Comparison of ENCODE assay signal across 8 cellular contexts in the genomic region with DNA sequence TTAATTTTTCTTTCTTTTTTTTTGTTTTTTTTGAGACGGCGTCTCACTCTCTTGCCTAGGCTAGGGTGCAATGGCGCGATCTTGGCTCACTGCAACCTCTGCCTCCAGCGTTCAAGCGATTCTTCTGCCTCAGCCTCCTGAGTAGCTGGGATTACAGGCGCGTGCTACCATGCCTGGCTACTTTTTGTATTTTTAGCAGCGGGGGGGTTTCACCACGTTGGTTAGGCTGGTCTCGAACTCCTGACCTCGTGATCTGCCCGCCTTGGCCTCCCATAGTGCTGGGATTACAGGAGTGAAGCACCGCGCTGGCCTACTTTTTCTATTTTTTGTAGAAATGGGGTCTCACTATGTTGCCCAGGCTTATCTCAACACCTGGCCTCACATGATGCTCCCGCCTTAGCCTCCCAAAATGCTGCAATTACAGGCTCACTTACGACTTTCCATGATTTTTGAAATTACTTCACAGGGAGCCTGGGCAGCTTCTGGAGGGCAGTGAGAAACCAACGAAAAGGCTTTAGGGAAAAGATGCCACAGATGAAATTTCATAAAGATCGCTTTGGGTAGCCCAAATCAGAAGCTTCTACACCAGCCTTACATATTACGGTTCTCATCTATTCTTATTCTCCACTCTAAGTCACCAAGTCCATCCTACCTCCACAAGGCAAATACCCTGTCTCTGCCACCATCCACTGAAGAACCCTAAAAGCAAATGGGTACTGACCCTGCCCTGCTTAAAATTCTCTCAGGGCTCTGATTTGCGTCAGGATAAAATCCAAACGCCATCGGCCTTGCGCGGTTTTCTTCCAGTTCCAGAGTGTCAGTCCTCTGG. TPM values are rescaled to one million over a fixed set of nuclear protein-coding genes. Genes with fewer than 3 reads are reported as not detected.
DNase-seq lines count a peak whose midpoint lies in the region; ATAC-seq and TF ChIP-seq lines count a peak whose summit lies in the region.

No MANE protein-coding gene starts in this region.

- ATAC-seq in HG02938 (IDR thresholded peaks at IDR 0.05; ENCODE audit: unreplicated experiment) (peak; percentile 2), HG02884 (IDR thresholded peaks at IDR 0.05; ENCODE audit: unreplicated experiment) (no peak)

- no peak for TF ChIP-seq CTCF in AG10803 (conservative IDR thresholded peaks at IDR 0.05; ENCODE audit: low read length)

- peak overlapping the region; percentile 95 for H3K4me3 ChIP-seq in AG10803 (ENCODE audit: low read length)
- H3K4me3 ChIP-seq in adipocyte (ENCODE audit: low read length) = peak overlapping the region; percentile 94
- H3K4me3 ChIP-seq in iPS-20b (ENCODE audit: low read length) = peak overlapping the region; percentile 90

- H3K9me3 ChIP-seq in adipocyte (ENCODE audit: control insufficient read depth, low read length) (no peaks in the 10 kb centered on the region), iPS-20b (ENCODE audit: insufficient read depth, low read depth, low read length) (no peaks in the 10 kb centered on the region)

- H3K27me3 ChIP-seq in adipocyte (replicated peaks; ENCODE audit: control insufficient read depth, insufficient read depth, low read length) (no peaks in the 10 kb centered on the region), iPS-20b (ENCODE audit: insufficient read depth, low read length) (no peaks in the 10 kb centered on the region)

- H3K27ac ChIP-seq in iPS-20b (ENCODE audit: low read length) (peak overlapping the region; percentile 79), substantia nigra (ENCODE audit: low read depth, low read length, poor library complexity, severe bottlenecking) (peak overlapping the region; percentile 69)

- DNase-seq in AG10803 (ENCODE audit: low read depth) (no peak), adipocyte (ENCODE audit: low read depth) (no peak), substantia nigra (lab: John Stamatoyannopoulos, UW) (peak in 1 of 49 donors; percentile 46), HCEC 1CT (no peak), occipital lobe (lab: John Stamatoyannopoulos, UW) (no peak)

- peak overlapping the region; percentile 96 for H3K9ac ChIP-seq in adipocyte (ENCODE audit: low read length)
- peak overlapping the region; percentile 91 for H3K9ac ChIP-seq in iPS-20b (ENCODE audit: low read depth, low read length)

- H3K36me3 ChIP-seq in adipocyte (ENCODE audit: control insufficient read depth, insufficient read depth, low read length, severe bottlenecking) (peaks cover 24% of the 10 kb centered on the region), iPS-20b (ENCODE audit: insufficient read depth, low read depth, low read length) (0 out of 2 replicates have a peak, but pooled peaks cover 4% of the 10 kb centered on the region)

- H3K4me1 ChIP-seq in adipocyte (ENCODE audit: control insufficient read depth, insufficient read depth, low read length) (peaks cover 21% of the 10 kb centered on the region), iPS-20b (ENCODE audit: insufficient read depth, low read length) (peaks cover 7% of the 10 kb centered on the region; the same call in 1 of the 2 replicates)

RNA-seq across cellular contexts. Expression of a gene that starts 0.9 kb away (rescaled TPM):
- 66.3 TPM for total RNA-seq in occipital lobe
